In genomic region chr2:212538156-212539144, GRCh38 we compare ENCODE assay signal across 8 cellular contexts. TPM values are rescaled to one million over a fixed set of nuclear protein-coding genes. Genes with fewer than 3 reads are reported as not detected.
DNase-seq lines count a peak whose midpoint lies in the region; TF ChIP-seq lines count a peak whose summit lies in the region.

ERBB4 (minus strand) TSS chr2:212538802; CDS start chr2:212538530, 272 bp downstream.

- H3K27ac ChIP-seq in endodermal cell (ENCODE audit: low read depth, low read length) (peak within 1 kb of the TSS; percentile 94), mucosa of rectum (ENCODE audit: low read depth in 2 of 2, low read length in 2 of 2) (no peak within 1 kb of the TSS)

- H3K27ac Mint-ChIP-seq in endodermal cell: no peak within 1 kb of the TSS

- WGBS in endodermal cell (ENCODE audit: insufficient coverage in 1 of 2, insufficient read length in 1 of 2), 2 experiments: 0 to 1% methylated on average over 16 to 82 of the region's 82 CpGs

- peak within 1 kb of the TSS; percentile 73 for H3K4me3 Mint-ChIP-seq in endodermal cell

- H3K4me3 ChIP-seq in endodermal cell (ENCODE audit: low read length): peak within 1 kb of the TSS; percentile 81
- H3K4me3 ChIP-seq in mucosa of rectum (ENCODE audit: low read length in 2 of 2): peak within 1 kb of the TSS; percentile 55 to 65

- no peaks in the 10 kb centered on the region for H3K9me3 Mint-ChIP-seq in endodermal cell

- peak within 1 kb of the TSS; percentile 20 for H3K9ac ChIP-seq in endodermal cell (ENCODE audit: extremely low read depth, low read length, poor library complexity, severe bottlenecking)
- no peak within 1 kb of the TSS for H3K9ac ChIP-seq in mucosa of rectum (ENCODE audit: low read depth in 1 of 2, low read length in 2 of 2)

- H3K27me3 ChIP-seq in endodermal cell (ENCODE audit: control insufficient read depth, insufficient read depth, low read length, poor library complexity, severe bottlenecking) (peaks cover 92% of the 10 kb centered on the region), mucosa of rectum (ENCODE audit: control insufficient read depth in 2 of 2, insufficient read depth in 2 of 2, low read length in 2 of 2) (peaks cover 30 to 34% of the 10 kb centered on the region in 2 donors)

- H3K4me1 ChIP-seq in endodermal cell (ENCODE audit: control insufficient read depth, insufficient read depth, low read length): no peaks in the 10 kb centered on the region
- H3K4me1 ChIP-seq in mucosa of rectum (ENCODE audit: control insufficient read depth in 2 of 2, insufficient read depth in 2 of 2, low read length in 2 of 2): peaks cover 0 to 8% of the 10 kb centered on the region in 2 donors

- no peak for TF ChIP-seq CTCF in GM10266 (IDR thresholded peaks at IDR 0.05; ENCODE audit: control insufficient read depth, insufficient read depth, low read depth, missing control alignments)
- no peak for TF ChIP-seq CTCF in endodermal cell (conservative IDR thresholded peaks at IDR 0.05)

- DNase-seq in GM10266 (ENCODE audit: extremely low spot score) (peak; percentile 24), NCI-H69 (lab: John Stamatoyannopoulos, UW) (peak; percentile 61), endodermal cell (peak; percentile 65), ureter (ENCODE audit: low spot score) (peak; percentile 45), NCI-H2171 treated with DMSO at 0.1 percent for 48 hours (lab: John Stamatoyannopoulos, UW) (no peak), HUDEP-2 (lab: John Stamatoyannopoulos, UW; ENCODE audit: unreplicated experiment in 76 of 76) (no peak), NCI-H2081 treated with DMSO at 0.1 percent for 48 hours (lab: John Stamatoyannopoulos, UW) (no peak)

- no peaks in the 10 kb centered on the region for H3K36me3 Mint-ChIP-seq in endodermal cell (ENCODE audit: low read depth)

- H3K36me3 ChIP-seq in endodermal cell (ENCODE audit: control insufficient read depth, insufficient read depth, low read length) (no peaks in the 10 kb centered on the region), mucosa of rectum (ENCODE audit: control insufficient read depth in 2 of 2, insufficient read depth in 2 of 2, low read length in 2 of 2) (no peaks in the 10 kb centered on the region)

- H3K4me1 Mint-ChIP-seq in endodermal cell: peaks cover 9% of the 10 kb centered on the region

- H3K9me3 ChIP-seq in endodermal cell (ENCODE audit: control insufficient read depth, low read length) (no peaks in the 10 kb centered on the region), mucosa of rectum (ENCODE audit: control insufficient read depth in 2 of 2, low read length in 2 of 2) (no peaks in the 10 kb centered on the region)

- H3K27me3 Mint-ChIP-seq in endodermal cell (ENCODE audit: insufficient read depth): peaks cover 95% of the 10 kb centered on the region

RNA-seq across cellular contexts. Expression of gene ERBB4, which starts in this region (rescaled TPM):
- total RNA-seq in endodermal cell (100 to 1,000 TPM; 154 to 158 TPM), ureter (10.2 TPM)
- 21.5 TPM for polyA plus RNA-seq in endodermal cell (2013, experiment 1 of 2)
- polyA plus RNA-seq in endodermal cell (2013, experiment 2 of 2): 30.0 TPM

Comparison
In these comparisons a context has a peak if more than half of its experiments do, and no peak if none do; other contexts are left out.
1. RNA of gene ERBB4 (total RNA-seq): 154 to 158 TPM in endodermal cell; 10.2 TPM in ureter (single experiment); every median in the first group is over 10 times any median in the second.
2. DNase-seq: peak in GM10266 (single experiment), NCI-H69 (single experiment), endodermal cell (single experiment) and ureter (single experiment); none in NCI-H2171 treated with DMSO at 0.1 percent for 48 hours (single experiment), HUDEP-2 (0 of 76) and NCI-H2081 treated with DMSO at 0.1 percent for 48 hours (single experiment).